Comparison of ENCODE assay signal across 8 cellular contexts in the genomic region with DNA sequence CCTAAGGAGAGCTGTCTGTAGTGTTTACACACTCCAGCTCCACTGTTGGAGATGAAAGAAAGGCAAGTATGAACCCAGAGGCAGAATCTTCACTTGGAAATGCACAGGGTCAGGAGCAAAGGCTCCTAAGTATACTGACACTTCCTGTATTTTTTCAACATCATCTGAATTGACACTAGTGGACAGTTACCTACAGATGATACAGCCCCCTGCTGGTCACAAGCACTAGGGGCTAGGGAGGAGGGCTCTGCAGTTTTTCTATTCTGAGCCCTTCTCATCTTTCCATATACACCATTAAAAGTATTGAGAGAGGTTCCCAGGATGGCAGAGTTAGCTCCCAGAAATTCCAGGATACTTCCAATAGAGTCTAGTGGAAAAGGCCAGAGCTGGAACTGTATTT.
DNase-seq lines count a peak whose midpoint lies in the region; ATAC-seq and TF ChIP-seq lines count a peak whose summit lies in the region.
"Had no signal": no experiment of that assay in that cellular context is flagged by ENCODE, and none has a peak within 500 bp of the region (broad histone marks: within the 10 kb centered on the region; RNA-seq: fewer than 3 reads in every experiment).

No MANE protein-coding gene starts in this region.

- no peak for ATAC-seq in HCT116
- ATAC-seq in T-helper 17 cell, result no peak

- RAD21 ChIA-PET in HCT116 (lab: Charles Lee; ENCODE audit: low non-redundant PET in 1 of 2, low total read pairs in 2 of 2, uncharacterized antibody in 2 of 2, unreplicated experiment in 2 of 2), result no interaction called here

- H3K79me2 ChIP-seq in HCT116 (ENCODE audit: insufficient read depth, low read length), result no peaks in the 10 kb centered on the region

- intact Hi-C loops in HCT116 (cut with micrococcal nuclease), result no loop called here
- intact Hi-C loops in lower leg skin (cut with DNase I; ENCODE audit: low total_unique reads), result no loop called here

- TF ChIP-seq RAD21 in HCT116 (IDR thresholded peaks at IDR 0.05; ENCODE audit: low read depth), result no peak

- no peak overlapping the region for H3K27ac Mint-ChIP-seq in T-helper 17 cell
- H3K27ac Mint-ChIP-seq: memory B cell had no signal

- no peak overlapping the region for H3K4me2 ChIP-seq in HCT116 (ENCODE audit: low read length)

- DNase-seq in HCT116 (ENCODE audit: low read depth, low spot score) (no peak), NCI-H82 treated with DMSO at 0.1 percent for 48 hours (lab: John Stamatoyannopoulos, UW; ENCODE audit: unreplicated experiment) (peak; percentile 1), medulla oblongata (ENCODE audit: extremely low spot score) (peak; percentile 37), G401 (ENCODE audit: low spot score) (no peak), T-helper 17 cell (no peak), lower leg skin (ENCODE audit: low spot score in 2 of 2) (no peak)

- no peaks in the 10 kb centered on the region for H3K4me1 ChIP-seq in HCT116 (ENCODE audit: control insufficient read depth in 1 of 2, insufficient read depth in 2 of 2, low read length in 2 of 2)

- H3K9me2 ChIP-seq in HCT116 (ENCODE audit: insufficient read depth), result no peaks in the 10 kb centered on the region

- H3K36me3 Mint-ChIP-seq in T-helper 17 cell (ENCODE audit: low read depth), result no peaks in the 10 kb centered on the region
- H3K36me3 Mint-ChIP-seq: memory B cell had no signal

- TF ChIP-seq POLR2A in HCT116 (IDR thresholded peaks at IDR 0.05; ENCODE audit: borderline replicate concordance, extremely low read depth, insufficient read depth, insufficient read length) (no peak), lower leg skin (IDR thresholded peaks at IDR 0.05) (no peak)

- in situ Hi-C loops in G401 (cut with HindIII; ENCODE audit: low sequenced_read_pairs), result no loop called here

- no peaks in the 10 kb centered on the region for H3K4me1 Mint-ChIP-seq in T-helper 17 cell
- H3K4me1 Mint-ChIP-seq: memory B cell had no signal

- H3K4me3 ChIP-seq in HCT116 (replicated peaks in 1 of 2; ENCODE audit: low read depth in 1 of 2, low read length in 2 of 2), result no peak overlapping the region
- H3K4me3 ChIP-seq in lower leg skin (ENCODE audit: low read depth, poor library complexity, severe bottlenecking), result no peak overlapping the region

- no peak overlapping the region for H3K27ac ChIP-seq in HCT116 (ENCODE audit: low read depth, low read length)

- no peak overlapping the region for H2AFZ ChIP-seq in HCT116 (ENCODE audit: low read depth, low read length, poor library complexity, severe bottlenecking)

- BruUV-seq in HCT116 (replicated peaks; lab: Mats Ljungman, UMichigan), result no TSS peak

- H3K9ac ChIP-seq in HCT116 (ENCODE audit: low read length), result no peak overlapping the region

- H3K9me3 ChIP-seq in HCT116 (ENCODE audit: control insufficient read depth in 1 of 2, insufficient read depth in 1 of 2, low read depth in 1 of 2, low read length in 2 of 2) (peaks cover 0 to 3% of the 10 kb centered on the region in 2 experiments; a peak in 1 of 4 replicates), T-helper 17 cell (ENCODE audit: control insufficient read depth, low read length, poor library complexity, severe bottlenecking) (no peaks in the 10 kb centered on the region)

- H4K20me1 ChIP-seq in HCT116 (ENCODE audit: insufficient read depth), result no peaks in the 10 kb centered on the region

- POLR2A ChIA-PET in HCT116 (lab: Charles Lee), result no interaction called here

- CTCF ChIA-PET in HCT116 (lab: Charles Lee), result no interaction called here

- H3K27me3 Mint-ChIP-seq in T-helper 17 cell, result no peaks in the 10 kb centered on the region
- H3K27me3 Mint-ChIP-seq: memory B cell had no signal

- no peak overlapping the region for H3K4me3 Mint-ChIP-seq in T-helper 17 cell
- H3K4me3 Mint-ChIP-seq: memory B cell had no signal

- H3K27me3 ChIP-seq in HCT116 (ENCODE audit: insufficient read depth, low read length), result no peaks in the 10 kb centered on the region

- H3K36me3 ChIP-seq in HCT116 (ENCODE audit: control insufficient read depth in 1 of 2, insufficient read depth in 2 of 2, low read length in 2 of 2), result no peaks in the 10 kb centered on the region

- TF ChIP-seq CTCF in GM12874 (IDR thresholded peaks at IDR 0.05; ENCODE audit: insufficient read depth, low read depth, low read length) (peak; percentile 51), HCT116 (IDR thresholded peaks at IDR 0.05 in 2 of 3, conservative IDR thresholded peaks at IDR 0.05 in 1 of 3; ENCODE audit: borderline replicate concordance in 1 of 3, insufficient read depth in 1 of 3, low read depth in 2 of 3, low read length in 2 of 3) (peak in 2 of 3 experiments; percentile 8 to 26; a peak in 3 of 6 replicates), lower leg skin (IDR thresholded peaks at IDR 0.05) (no peak)

TF ChIP-seq in HCT116, 20 proteins besides CTCF, POLR2A, EP300 and RAD21:
- no peak for TF ChIP-seq JUND (IDR thresholded peaks at IDR 0.05)
- TF ChIP-seq SP1 (IDR thresholded peaks at IDR 0.05; ENCODE audit: low read depth), result no peak
- TF ChIP-seq MAX (IDR thresholded peaks at IDR 0.05), result no peak
- TF ChIP-seq EGR1 (IDR thresholded peaks at IDR 0.05; ENCODE audit: low read depth), result no peak
- no peak for TF ChIP-seq CBX3 (IDR thresholded peaks at IDR 0.05; ENCODE audit: low read depth)
- TF ChIP-seq, protein P1, sequence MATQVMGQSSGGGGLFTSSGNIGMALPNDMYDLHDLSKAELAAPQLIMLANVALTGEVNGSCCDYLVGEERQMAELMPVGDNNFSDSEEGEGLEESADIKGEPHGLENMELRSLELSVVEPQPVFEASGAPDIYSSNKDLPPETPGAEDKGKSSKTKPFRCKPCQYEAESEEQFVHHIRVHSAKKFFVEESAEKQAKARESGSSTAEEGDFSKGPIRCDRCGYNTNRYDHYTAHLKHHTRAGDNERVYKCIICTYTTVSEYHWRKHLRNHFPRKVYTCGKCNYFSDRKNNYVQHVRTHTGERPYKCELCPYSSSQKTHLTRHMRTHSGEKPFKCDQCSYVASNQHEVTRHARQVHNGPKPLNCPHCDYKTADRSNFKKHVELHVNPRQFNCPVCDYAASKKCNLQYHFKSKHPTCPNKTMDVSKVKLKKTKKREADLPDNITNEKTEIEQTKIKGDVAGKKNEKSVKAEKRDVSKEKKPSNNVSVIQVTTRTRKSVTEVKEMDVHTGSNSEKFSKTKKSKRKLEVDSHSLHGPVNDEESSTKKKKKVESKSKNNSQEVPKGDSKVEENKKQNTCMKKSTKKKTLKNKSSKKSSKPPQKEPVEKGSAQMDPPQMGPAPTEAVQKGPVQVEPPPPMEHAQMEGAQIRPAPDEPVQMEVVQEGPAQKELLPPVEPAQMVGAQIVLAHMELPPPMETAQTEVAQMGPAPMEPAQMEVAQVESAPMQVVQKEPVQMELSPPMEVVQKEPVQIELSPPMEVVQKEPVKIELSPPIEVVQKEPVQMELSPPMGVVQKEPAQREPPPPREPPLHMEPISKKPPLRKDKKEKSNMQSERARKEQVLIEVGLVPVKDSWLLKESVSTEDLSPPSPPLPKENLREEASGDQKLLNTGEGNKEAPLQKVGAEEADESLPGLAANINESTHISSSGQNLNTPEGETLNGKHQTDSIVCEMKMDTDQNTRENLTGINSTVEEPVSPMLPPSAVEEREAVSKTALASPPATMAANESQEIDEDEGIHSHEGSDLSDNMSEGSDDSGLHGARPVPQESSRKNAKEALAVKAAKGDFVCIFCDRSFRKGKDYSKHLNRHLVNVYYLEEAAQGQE (IDR thresholded peaks at IDR 0.05; ENCODE audit: low read depth), result no peak
- TF ChIP-seq SIN3A (IDR thresholded peaks at IDR 0.05; ENCODE audit: low read depth), result no peak
- no peak for TF ChIP-seq ZNF274 (IDR thresholded peaks at IDR 0.05; ENCODE audit: low read depth, low read length)
- no peak for TF ChIP-seq YY1 (IDR thresholded peaks at IDR 0.05; ENCODE audit: extremely low read depth, insufficient replicate concordance, low read depth, low read length)
- no peak for TF ChIP-seq EZH2phosphoT487 (IDR thresholded peaks at IDR 0.05; ENCODE audit: borderline replicate concordance)
- no peak for TF ChIP-seq EZH2 (IDR thresholded peaks at IDR 0.05)
- no peak for TF ChIP-seq SRF (IDR thresholded peaks at IDR 0.05; ENCODE audit: low read depth)
- no peak for TF ChIP-seq POLR2AphosphoS5 (IDR thresholded peaks at IDR 0.05; ENCODE audit: low read depth, low read length)
- no peak for TF ChIP-seq FOSL1 (IDR thresholded peaks at IDR 0.05; ENCODE audit: low read depth)
- no peak for TF ChIP-seq ELF1 (IDR thresholded peaks at IDR 0.05; ENCODE audit: borderline replicate concordance, low read depth)
- TF ChIP-seq, protein P2, sequence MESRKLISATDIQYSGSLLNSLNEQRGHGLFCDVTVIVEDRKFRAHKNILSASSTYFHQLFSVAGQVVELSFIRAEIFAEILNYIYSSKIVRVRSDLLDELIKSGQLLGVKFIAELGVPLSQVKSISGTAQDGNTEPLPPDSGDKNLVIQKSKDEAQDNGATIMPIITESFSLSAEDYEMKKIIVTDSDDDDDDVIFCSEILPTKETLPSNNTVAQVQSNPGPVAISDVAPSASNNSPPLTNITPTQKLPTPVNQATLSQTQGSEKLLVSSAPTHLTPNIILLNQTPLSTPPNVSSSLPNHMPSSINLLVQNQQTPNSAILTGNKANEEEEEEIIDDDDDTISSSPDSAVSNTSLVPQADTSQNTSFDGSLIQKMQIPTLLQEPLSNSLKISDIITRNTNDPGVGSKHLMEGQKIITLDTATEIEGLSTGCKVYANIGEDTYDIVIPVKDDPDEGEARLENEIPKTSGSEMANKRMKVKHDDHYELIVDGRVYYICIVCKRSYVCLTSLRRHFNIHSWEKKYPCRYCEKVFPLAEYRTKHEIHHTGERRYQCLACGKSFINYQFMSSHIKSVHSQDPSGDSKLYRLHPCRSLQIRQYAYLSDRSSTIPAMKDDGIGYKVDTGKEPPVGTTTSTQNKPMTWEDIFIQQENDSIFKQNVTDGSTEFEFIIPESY (IDR thresholded peaks at IDR 0.05; ENCODE audit: extremely low read depth, insufficient replicate concordance, low read length), result no peak
- no peak for TF ChIP-seq CEBPB (IDR thresholded peaks at IDR 0.05; ENCODE audit: low read depth)
- no peak for TF ChIP-seq ZFX (IDR thresholded peaks at IDR 0.05)
- no peak for TF ChIP-seq TCF7L2 (IDR thresholded peaks at IDR 0.05; ENCODE audit: borderline replicate concordance, extremely low read depth, insufficient read depth, insufficient read length)
TF ChIP-seq in HCT116: peak in this region for 0.

Comparison
In these comparisons a context has a peak if more than half of its experiments do, and no peak if none do; other contexts are left out.
1. CTCF ChIP-seq: peak in GM12874 (single experiment) and HCT116 (2 of 3); none in lower leg skin (0 of 3).
2. DNase-seq: peak in NCI-H82 treated with DMSO at 0.1 percent for 48 hours (single experiment) and medulla oblongata (single experiment); none in HCT116 (single experiment), G401 (single experiment), T-helper 17 cell (0 of 3) and lower leg skin (0 of 2).